In genomic region chr17:76279742-76280287, GRCh38 we compare ENCODE assay signal across 16 cellular contexts. TPM values are rescaled to one million over a fixed set of nuclear protein-coding genes. Genes with fewer than 3 reads are reported as not detected.
A peak's percentile ranks its signal among the peaks of the same experiment; 100 is the strongest.
DNase-seq lines count a peak whose midpoint lies in the region; ATAC-seq, FAIRE-seq and TF ChIP-seq lines count a peak whose summit lies in the region.
"Had no signal": no experiment of that assay in that cellular context is flagged by ENCODE, and none has a peak within 500 bp of the region (broad histone marks: within the 10 kb centered on the region; RNA-seq: fewer than 3 reads in every experiment).

No MANE protein-coding gene starts in this region.

- peak overlapping the region in 7 of 9 donors; percentile 22 to 74 (median 46) for H3K27ac Mint-ChIP-seq in naive thymus-derived CD4-positive, alpha-beta T cell
- H3K27ac Mint-ChIP-seq: activated CD8-positive, alpha-beta memory T cell treated with anti-CD3 and anti-CD28 coated beads, Interleukin-2, amount 10 ng/mL, durations not matched to agents 7 days and 5 days; dendritic cell treated with granulocyte-macrophage colony-stimulating factor and Interleukin-4, amounts not matched to agents 40 ng/mL and 50 ng/mL, for 4 days; nephron had no signal

- no peaks in the 10 kb centered on the region for H3K9me3 Mint-ChIP-seq in naive thymus-derived CD4-positive, alpha-beta T cell
- H3K9me3 Mint-ChIP-seq: dendritic cell treated with granulocyte-macrophage colony-stimulating factor and Interleukin-4, amounts not matched to agents 40 ng/mL and 50 ng/mL, for 4 days; nephron had no signal

- H3K27ac ChIP-seq in A549 (no peak overlapping the region), C4-2B (peak overlapping the region; percentile 85), VCaP (peak overlapping the region; percentile 83; the same call in 1 of the 2 replicates)
- H3K27ac ChIP-seq in naive thymus-derived CD4-positive, alpha-beta T cell (ENCODE audit: low read depth, low read length): no peak overlapping the region
- H3K27ac ChIP-seq: Peyer's patch, psoas muscle had no signal

- no peaks in the 10 kb centered on the region for H3K36me3 ChIP-seq in naive thymus-derived CD4-positive, alpha-beta T cell (ENCODE audit: control insufficient read depth in 2 of 3, insufficient read depth in 3 of 3, low read length in 3 of 3)
- H3K36me3 ChIP-seq in HAP-1 (replicated peaks): no peaks in the 10 kb centered on the region
- H3K36me3 ChIP-seq: Peyer's patch had no signal

- H3K4me1 Mint-ChIP-seq in naive thymus-derived CD4-positive, alpha-beta T cell: peaks cover 4 to 22% (median 21%) of the 10 kb centered on the region in 7 donors

- no peak overlapping the region for H3K4me3 Mint-ChIP-seq in naive thymus-derived CD4-positive, alpha-beta T cell
- H3K4me3 Mint-ChIP-seq: activated CD8-positive, alpha-beta memory T cell treated with anti-CD3 and anti-CD28 coated beads, Interleukin-2, amount 10 ng/mL, durations not matched to agents 7 days and 5 days; dendritic cell treated with granulocyte-macrophage colony-stimulating factor and Interleukin-4, amounts not matched to agents 40 ng/mL and 50 ng/mL, for 4 days; nephron had no signal

- in situ Hi-C loops in HAP-1 (cut with MboI; ENCODE audit: low sequenced_read_pairs): loop anchor here (25.0 kb wide), 1 partner anchor 368 kb away; the partner anchor contains the start of gene MRPL38

- H3K27me3 Mint-ChIP-seq in naive thymus-derived CD4-positive, alpha-beta T cell: no peaks in the 10 kb centered on the region
- H3K27me3 Mint-ChIP-seq: activated CD8-positive, alpha-beta memory T cell treated with anti-CD3 and anti-CD28 coated beads, Interleukin-2, amount 10 ng/mL, durations not matched to agents 7 days and 5 days had no signal

- no peak for TF ChIP-seq RAD21 in A549 (conservative IDR thresholded peaks at IDR 0.05 in 1 of 2, IDR thresholded peaks at IDR 0.05 in 1 of 2)

- no peak overlapping the region for H3K4me2 ChIP-seq in A549

- TF ChIP-seq POLR2A in A549 (IDR thresholded peaks at IDR 0.05; ENCODE audit: low read length): no peak

- POLR2A ChIA-PET in A549 (lab: Yijun Ruan, JAX): interaction anchor here (0.9 to 2.0 kb wide), 5 partner anchors 13 to 383 kb away, joined by 3 to 7 read pairs (median 4); partner anchors contain the start of gene TRIM65
- POLR2A ChIA-PET in naive thymus-derived CD4-positive, alpha-beta T cell (lab: Charles Lee): interaction anchor here (0.5 to 3.4 kb wide), 17 partner anchors 10 to 266 kb away, joined by 3 to 29 read pairs (median 6); partner anchors contain the start of genes EXOC7, FOXJ1, SPHK1 and UBALD2

- no peak overlapping the region for H3K4me3 ChIP-seq in A549
- no peak overlapping the region for H3K4me3 ChIP-seq in naive thymus-derived CD4-positive, alpha-beta T cell (ENCODE audit: low read length)
- H3K4me3 ChIP-seq in HAP-1: no peak overlapping the region
- H3K4me3 ChIP-seq: Peyer's patch had no signal

- peak in 1 of 2 experiments; percentile 26; a peak in 4 of 6 replicates for ATAC-seq in A549
- ATAC-seq in naive thymus-derived CD4-positive, alpha-beta T cell: no peak
- ATAC-seq in GM19023 (IDR thresholded peaks at IDR 0.05; ENCODE audit: unreplicated experiment): no peak
- no peak for ATAC-seq in HG02610 (IDR thresholded peaks at IDR 0.05; ENCODE audit: unreplicated experiment)

- WGBS in A549 (ENCODE audit: missing lambda C conversion rate): 52% methylated on average over 14 of the region's 15 CpGs

- TF ChIP-seq CTCF in A549 (IDR thresholded peaks at IDR 0.05) (peak; percentile 31; the same call in 1 of the 3 replicates), C4-2B (conservative IDR thresholded peaks at IDR 0.05) (no peak; the same call in 1 of the 2 replicates), VCaP (conservative IDR thresholded peaks at IDR 0.05) (peak; percentile 64; the same call in 1 of the 2 replicates)

- FAIRE-seq in A549 (lab: Jason Lieb, UNC): no peak
- FAIRE-seq: H54, keratinocyte, small intestine had no signal

- H3K36me3 Mint-ChIP-seq in naive thymus-derived CD4-positive, alpha-beta T cell: no peaks in the 10 kb centered on the region
- H3K36me3 Mint-ChIP-seq: activated CD8-positive, alpha-beta memory T cell treated with anti-CD3 and anti-CD28 coated beads, Interleukin-2, amount 10 ng/mL, durations not matched to agents 7 days and 5 days had no signal

- no peaks in the 10 kb centered on the region for H3K27me3 ChIP-seq in naive thymus-derived CD4-positive, alpha-beta T cell (ENCODE audit: control insufficient read depth in 2 of 2, insufficient read depth in 2 of 2, low read length in 2 of 2)
- H3K27me3 ChIP-seq in HAP-1 (ENCODE audit: low read depth): no peaks in the 10 kb centered on the region
- H3K27me3 ChIP-seq: Peyer's patch had no signal

- peaks cover 10% of the 10 kb centered on the region for H3K4me1 ChIP-seq in A549
- peaks cover 0 to 10% of the 10 kb centered on the region in 2 donors for H3K4me1 ChIP-seq in naive thymus-derived CD4-positive, alpha-beta T cell (ENCODE audit: control insufficient read depth in 2 of 2, insufficient read depth in 2 of 2, low read length in 2 of 2)
- H3K4me1 ChIP-seq in HAP-1: no peaks in the 10 kb centered on the region
- H3K4me1 ChIP-seq: Peyer's patch had no signal

- CTCF ChIA-PET in A549 (lab: Yijun Ruan, JAX): interaction anchor here (0.6 to 19.6 kb wide), 100 partner anchors 9 to 466 kb away, joined by 3 to 755 read pairs (median 6); partner anchors contain the start of genes CDK3, EVPL, EXOC7 and FOXJ1
- CTCF ChIA-PET in naive thymus-derived CD4-positive, alpha-beta T cell (lab: Charles Lee): interaction anchor here (0.6 to 6.2 kb wide), 39 partner anchors 9 to 486 kb away, joined by 3 to 191 read pairs (median 4); partner anchors contain the start of genes EXOC7, FOXJ1 and UBALD2

- H3K9me3 ChIP-seq in A549 (no peaks in the 10 kb centered on the region), HAP-1 (no peaks in the 10 kb centered on the region)
- H3K9me3 ChIP-seq in naive thymus-derived CD4-positive, alpha-beta T cell (ENCODE audit: control insufficient read depth in 2 of 3, low read length in 3 of 3): no peaks in the 10 kb centered on the region
- H3K9me3 ChIP-seq: Caco-2, Peyer's patch, psoas muscle had no signal

- intact Hi-C loops in naive thymus-derived CD4-positive, alpha-beta T cell (cut with micrococcal nuclease): loop anchor here (1.0 to 2.0 kb wide), 6 partner anchors 14 to 266 kb away; partner anchors contain the start of gene EXOC7 (in 1 of the 2)

- DNase-seq in A549 (ENCODE audit: low read depth in 1 of 2, low spot score in 1 of 2) (no peak), HAP-1 (ENCODE audit: low spot score in 2 of 2) (no peak)
- DNase-seq in naive thymus-derived CD4-positive, alpha-beta T cell: no peak

- TF ChIP-seq EP300 in A549 (IDR thresholded peaks at IDR 0.05): no peak

TF ChIP-seq in A549, 52 proteins besides CTCF, POLR2A, EP300 and RAD21:
- no peak for TF ChIP-seq JUNB (IDR thresholded peaks at IDR 0.05)
- TF ChIP-seq FOXS1 (CRISPR knock-in tag; IDR thresholded peaks at IDR 0.05): no peak
- TF ChIP-seq ELK1 (IDR thresholded peaks at IDR 0.05; ENCODE audit: low read depth, low read length): no peak
- no peak for TF ChIP-seq HEYL (CRISPR knock-in tag; IDR thresholded peaks at IDR 0.05)
- TF ChIP-seq SREBF2 (IDR thresholded peaks at IDR 0.05): no peak
- TF ChIP-seq NPAS2 (CRISPR knock-in tag; IDR thresholded peaks at IDR 0.05; ENCODE audit: borderline replicate concordance): no peak

RNA-seq across cellular contexts. Expression of gene UBALD2, which starts 14.7 kb away (rescaled TPM):
- polyA plus RNA-seq in A549 (2011; rRNA removed) (13.8 and 21.5 TPM in 2 replicates), A549 (2017; fragmentation: RNase III; extraction: RNeasy Plus Mini Kit Qiagen cat#74134 plus additional on column Dnase treatment) (11.4 to 12.9 TPM (median 12.8 TPM) in 3 replicates)
- 25.8 and 37.7 TPM in 2 replicates for polyA plus RNA-seq in A549 (2012; cell fraction: cytosol; rRNA removed)
- 22.8 and 37.0 TPM in 2 replicates for polyA plus RNA-seq in A549 (2012; cell fraction: nucleus; rRNA removed)
- 7.6 and 8.8 TPM in 2 replicates for polyA minus RNA-seq in A549 (2011; rRNA and poly(A)+ RNA removed)
- total RNA-seq in naive thymus-derived CD4-positive, alpha-beta T cell: 100 to 1,000 TPM; 103 to 263 (median 241) TPM
- polyA plus RNA-seq in naive thymus-derived CD4-positive, alpha-beta T cell: 10 to 100 TPM in 1 of 2 donors, 1 to 10 TPM in 1; 6.9 to 11.1 TPM

RNA-seq across cellular contexts. Expression of gene QRICH2, which starts 28.3 kb away (rescaled TPM):
- polyA plus RNA-seq in A549 (2011; rRNA removed): 0.57 and 0.86 TPM in 2 replicates
- polyA plus RNA-seq in A549 (2012; cell fraction: cytosol; rRNA removed): 1.5 and 2.2 TPM in 2 replicates
- 12.3 and 14.6 TPM in 2 replicates for polyA plus RNA-seq in A549 (2012; cell fraction: nucleus; rRNA removed)
- polyA plus RNA-seq in A549 (2017; fragmentation: RNase III; extraction: RNeasy Plus Mini Kit Qiagen cat#74134 plus additional on column Dnase treatment): 0.88 to 1.7 TPM (median 1.0 TPM) in 3 replicates
- 3.3 and 5.0 TPM in 2 replicates for polyA minus RNA-seq in A549 (2011; rRNA and poly(A)+ RNA removed)
- total RNA-seq in naive thymus-derived CD4-positive, alpha-beta T cell: 1 to 10 TPM; 2.1 to 6.8 (median 4.0) TPM
- polyA plus RNA-seq in naive thymus-derived CD4-positive, alpha-beta T cell: under 1 TPM; 0.09 to 0.71 TPM

RNA-seq across cellular contexts. Expression of gene RNF157, which starts 39.5 kb away (rescaled TPM):
- polyA plus RNA-seq in A549 (2011; rRNA removed): 7.2 and 8.2 TPM in 2 replicates
- polyA plus RNA-seq in A549 (2012; cell fraction: cytosol; rRNA removed): 5.1 and 6.1 TPM in 2 replicates
- polyA plus RNA-seq in A549 (2012; cell fraction: nucleus; rRNA removed): 5.8 and 6.8 TPM in 2 replicates
- 6.6 to 8.5 TPM (median 8.1 TPM) in 3 replicates for polyA plus RNA-seq in A549 (2017; fragmentation: RNase III; extraction: RNeasy Plus Mini Kit Qiagen cat#74134 plus additional on column Dnase treatment)
- 8.3 and 16.6 TPM in 2 replicates for polyA minus RNA-seq in A549 (2011; rRNA and poly(A)+ RNA removed)
- total RNA-seq in naive thymus-derived CD4-positive, alpha-beta T cell: 10 to 100 TPM; 49.2 to 96.3 (median 50.8) TPM
- polyA plus RNA-seq in naive thymus-derived CD4-positive, alpha-beta T cell: 10 to 100 TPM; 10.4 to 17.3 TPM
- polyA plus RNA-seq: keratinocyte had no signal

Comparison
In these comparisons a context has a peak if more than half of its experiments do, and no peak if none do; other contexts are left out.
1. H3K27ac ChIP-seq: peak in C4-2B (single experiment) and VCaP (single experiment); none in A549 (0 of 2) and naive thymus-derived CD4-positive, alpha-beta T cell (single experiment).